18 cellular contexts compared by ENCODE assay signal in genomic region chr9:101376117-101376866, GRCh38. TPM values are rescaled to one million over a fixed set of nuclear protein-coding genes. Genes with fewer than 3 reads are reported as not detected.
DNase-seq lines count a peak whose midpoint lies in the region; ATAC-seq, FAIRE-seq and TF ChIP-seq lines count a peak whose summit lies in the region.
"Had no signal": no experiment of that assay in that cellular context is flagged by ENCODE, and none has a peak within 500 bp of the region (broad histone marks: within the 10 kb centered on the region; RNA-seq: fewer than 3 reads in every experiment).

No MANE protein-coding gene starts in this region.

- DNase-seq in A673 (ENCODE audit: low spot score) (peak; percentile 36), HFF-Myc (ENCODE audit: extremely low read depth, low read depth) (peak; percentile 52), astrocyte (ENCODE audit: low read depth) (peak; percentile 95), left lobe of liver (ENCODE audit: low spot score) (peak; percentile 66), DMS114 treated with DMSO at 0.1 percent for 48 hours (lab: John Stamatoyannopoulos, UW; ENCODE audit: unreplicated experiment) (no peak), WERI-Rb-1 (no peak), sigmoid colon (no peak)
- DNase-seq: effector memory CD8-positive, alpha-beta T cell; H7; NCI-H1436 treated with DMSO at 0.1 percent for 48 hours; NCI-H774; SJCRH30; stimulated activated CD4-positive, alpha-beta T cell treated with anti-CD3 and anti-CD28 coated beads, Interleukin-15, amount 100 ng/mL, for 24 hours; upper lobe of right lung had no signal

- peak overlapping the region; percentile 40 for H3K4me3 Mint-ChIP-seq in astrocyte (ENCODE audit: unreplicated experiment)
- H3K4me3 Mint-ChIP-seq: effector memory CD8-positive, alpha-beta T cell; WTC11 had no signal

- H3K36me3 ChIP-seq in A673 (ENCODE audit: insufficient read depth, low read length, poor library complexity, severe bottlenecking), result no peaks in the 10 kb centered on the region
- H3K36me3 ChIP-seq in astrocyte (ENCODE audit: insufficient read depth, low read length), result no peaks in the 10 kb centered on the region
- H3K36me3 ChIP-seq in WERI-Rb-1, result no peaks in the 10 kb centered on the region
- no peaks in the 10 kb centered on the region for H3K36me3 ChIP-seq in sigmoid colon
- H3K36me3 ChIP-seq: heart left ventricle, SJCRH30, upper lobe of right lung had no signal

- peak overlapping the region; percentile 97 for H3K27ac Mint-ChIP-seq in astrocyte (ENCODE audit: unreplicated experiment)
- H3K27ac Mint-ChIP-seq: effector memory CD8-positive, alpha-beta T cell; WTC11 had no signal

- peaks cover 7% of the 10 kb centered on the region for H3K36me3 Mint-ChIP-seq in astrocyte (ENCODE audit: low read depth, unreplicated experiment)

- POLR2A ChIA-PET in A673 (lab: Charles Lee; ENCODE audit: low non-redundant PET), result no interaction called here

- no peak overlapping the region for H3K9ac ChIP-seq in astrocyte (ENCODE audit: low read length)

- WGBS in sigmoid colon, 2 donors, result 89 to 91% methylated on average over 6 of the region's 6 CpGs

- H3K79me2 ChIP-seq in astrocyte (ENCODE audit: insufficient read depth, low read length), result no peaks in the 10 kb centered on the region

- no peak overlapping the region for H3K27ac ChIP-seq in A673 (ENCODE audit: low read depth, low read length, poor library complexity, severe bottlenecking)
- peak overlapping the region; percentile 60 for H3K27ac ChIP-seq in astrocyte (ENCODE audit: low read depth, low read length)
- H3K27ac ChIP-seq in WERI-Rb-1, result no peak overlapping the region
- no peak overlapping the region for H3K27ac ChIP-seq in sigmoid colon
- H3K27ac ChIP-seq: heart left ventricle, SJCRH30, upper lobe of right lung had no signal

- no peaks in the 10 kb centered on the region for H3K27me3 Mint-ChIP-seq in astrocyte (ENCODE audit: low read depth, unreplicated experiment)

- H3K9me3 ChIP-seq in A673 (ENCODE audit: low read depth, low read length, poor library complexity, severe bottlenecking) (no peaks in the 10 kb centered on the region), astrocyte (ENCODE audit: insufficient read depth, low read depth, low read length) (no peaks in the 10 kb centered on the region), WERI-Rb-1 (ENCODE audit: severe bottlenecking) (no peaks in the 10 kb centered on the region), sigmoid colon (no peaks in the 10 kb centered on the region)
- H3K9me3 ChIP-seq: SJCRH30, upper lobe of right lung had no signal

- intact Hi-C loops in A673 (cut with micrococcal nuclease; ENCODE audit: unreplicated experiment), result no loop called here
- intact Hi-C loops in sigmoid colon (cut with DNase I), result no loop called here

- no peak for TF ChIP-seq EP300 in sigmoid colon (IDR thresholded peaks at IDR 0.05)

- peaks cover 3% of the 10 kb centered on the region for H3K9me3 Mint-ChIP-seq in astrocyte (ENCODE audit: unreplicated experiment)

- ATAC-seq in left lobe of liver (peak; percentile 37), HG03378 (IDR thresholded peaks at IDR 0.05; ENCODE audit: unreplicated experiment) (no peak)
- ATAC-seq: effector memory CD8-positive, alpha-beta T cell; heart left ventricle; upper lobe of right lung had no signal

- TF ChIP-seq CTCF in A673 (conservative IDR thresholded peaks at IDR 0.05; ENCODE audit: low read depth, low read length), result no peak
- TF ChIP-seq CTCF in HFF-Myc (IDR thresholded peaks at IDR 0.05; ENCODE audit: low read depth, low read length, missing control alignments), result no peak
- TF ChIP-seq CTCF in astrocyte (IDR thresholded peaks at IDR 0.05; ENCODE audit: insufficient read depth, low read depth, low read length), result no peak
- TF ChIP-seq CTCF in WERI-Rb-1 (IDR thresholded peaks at IDR 0.05; ENCODE audit: low read depth, low read length), result no peak
- no peak for TF ChIP-seq CTCF in sigmoid colon (IDR thresholded peaks at IDR 0.05)

- BruUV-seq in A673 (replicated peaks; lab: Mats Ljungman, UMichigan), result no TSS peak

- H3K4me1 Mint-ChIP-seq in astrocyte (ENCODE audit: low read depth, unreplicated experiment), result peaks cover 25% of the 10 kb centered on the region

- no peak overlapping the region for H3K4me3 ChIP-seq in A673 (ENCODE audit: low read depth, low read length, poor library complexity, severe bottlenecking)
- no peak overlapping the region for H3K4me3 ChIP-seq in HFF-Myc (replicated peaks; ENCODE audit: low read depth, low read length)
- no peak overlapping the region for H3K4me3 ChIP-seq in astrocyte (ENCODE audit: insufficient read depth, low read depth, low read length)
- H3K4me3 ChIP-seq in WERI-Rb-1 (ENCODE audit: low read depth, low read length), result no peak overlapping the region
- no peak overlapping the region for H3K4me3 ChIP-seq in sigmoid colon
- H3K4me3 ChIP-seq: heart left ventricle, SJCRH30, upper lobe of right lung had no signal

- H2AFZ ChIP-seq in astrocyte (ENCODE audit: low read depth, low read length), result no peak overlapping the region

- no peaks in the 10 kb centered on the region for H4K20me1 ChIP-seq in astrocyte (ENCODE audit: insufficient read depth, low read length)

- no peaks in the 10 kb centered on the region for H3K27me3 ChIP-seq in A673 (replicated peaks; ENCODE audit: insufficient read depth, low read depth, low read length, poor library complexity)
- no peaks in the 10 kb centered on the region for H3K27me3 ChIP-seq in astrocyte (ENCODE audit: insufficient read depth, low read length)
- H3K27me3 ChIP-seq in WERI-Rb-1 (ENCODE audit: insufficient read depth, low read depth, severe bottlenecking), result no peaks in the 10 kb centered on the region
- no peaks in the 10 kb centered on the region for H3K27me3 ChIP-seq in sigmoid colon
- H3K27me3 ChIP-seq: heart left ventricle, SJCRH30, upper lobe of right lung had no signal

- CTCF ChIA-PET in A673 (lab: Charles Lee), result no interaction called here

- peak; percentile 96 for FAIRE-seq in astrocyte (lab: Jason Lieb, UNC)

- H3K4me1 ChIP-seq in A673 (ENCODE audit: insufficient read depth, low read length, poor library complexity, severe bottlenecking) (no peaks in the 10 kb centered on the region), astrocyte (ENCODE audit: insufficient read depth, low read length) (peaks cover 9% of the 10 kb centered on the region), sigmoid colon (no peaks in the 10 kb centered on the region)
- H3K4me1 ChIP-seq: heart left ventricle, upper lobe of right lung had no signal

- TF ChIP-seq POLR2A in sigmoid colon (IDR thresholded peaks at IDR 0.05), result no peak

- peak overlapping the region; percentile 53 for H3K4me2 ChIP-seq in astrocyte (ENCODE audit: low read length)

RNA-seq across cellular contexts. Expression of gene BAAT, which starts 8.5 kb away (rescaled TPM):
- total RNA-seq in A673 (2021), result 0.09 and 0.17 TPM in 2 replicates
- total RNA-seq in astrocyte, result 8.9 and 9.5 TPM in 2 replicates
- 459 TPM for total RNA-seq in left lobe of liver
- total RNA-seq in sigmoid colon, result not detected
- under 1 TPM in 1 of 3 donors, not detected in 2; 0.60 TPM for polyA plus RNA-seq in sigmoid colon
- total RNA-seq: lower leg skin had no signal

RNA-seq across cellular contexts. Expression of gene MRPL50, which starts 22.1 kb away (rescaled TPM):
- total RNA-seq in A673 (2021) (15.4 and 17.0 TPM in 2 replicates), astrocyte (10.7 and 11.9 TPM in 2 replicates), left lobe of liver (5.1 TPM), sigmoid colon (10 to 100 TPM; 10.0 to 15.3 (median 12.3) TPM)
- 1 to 10 TPM; 5.4 to 9.0 (median 9.0) TPM for polyA plus RNA-seq in sigmoid colon

RNA-seq across cellular contexts. Expression of gene ZNF189, which starts 22.4 kb away (rescaled TPM):
- total RNA-seq in A673 (2021) (16.8 and 17.6 TPM in 2 replicates), astrocyte (16.4 and 16.8 TPM in 2 replicates), left lobe of liver (8.3 TPM), sigmoid colon (10 to 100 TPM; 21.2 to 26.0 (median 24.1) TPM)
- 1 to 10 TPM; 5.3 to 7.2 (median 6.9) TPM for polyA plus RNA-seq in sigmoid colon

RNA-seq across cellular contexts. Expression of gene ALDOB, which starts 59.3 kb away (rescaled TPM):
- not detected in 2 replicates for total RNA-seq in A673 (2021)
- not detected in 2 replicates for total RNA-seq in astrocyte
- total RNA-seq in left lobe of liver, result 4,002 TPM
- under 1 TPM in 2 of 4 donors, not detected in 2; 0.82 to 0.83 TPM for total RNA-seq in sigmoid colon
- polyA plus RNA-seq in sigmoid colon, result 10 to 100 TPM in 1 of 3 donors, 1 to 10 TPM in 2; 1.1 to 40.5 (median 9.6) TPM
- total RNA-seq: H7, SJCRH30, upper lobe of right lung had no signal

Comparison
In these comparisons a context has a peak if more than half of its experiments do, and no peak if none do; other contexts are left out.
1. DNase-seq: peak in A673 (single experiment), HFF-Myc (single experiment), astrocyte (single experiment) and left lobe of liver (single experiment); none in DMS114 treated with DMSO at 0.1 percent for 48 hours (single experiment), WERI-Rb-1 (single experiment) and sigmoid colon (single experiment).
2. RNA of gene BAAT, which starts 8.5 kb away (total RNA-seq): 459 TPM in left lobe of liver (single experiment); 8.9 to 9.5 TPM in astrocyte, 0.09 to 0.17 TPM in A673 and not detected in sigmoid colon; every median in the first group is over 10 times any median in the second.